9 cellular contexts compared by ENCODE assay signal in genomic region chr11:6646040-6646439, GRCh38. TPM values are rescaled to one million over a fixed set of nuclear protein-coding genes. Genes with fewer than 3 reads are reported as not detected.
DNase-seq lines count a peak whose midpoint lies in the region; ATAC-seq, FAIRE-seq and TF ChIP-seq lines count a peak whose summit lies in the region.
"Had no signal": no experiment of that assay in that cellular context is flagged by ENCODE, and none has a peak within 500 bp of the region (broad histone marks: within the 10 kb centered on the region; RNA-seq: fewer than 3 reads in every experiment).

No MANE protein-coding gene starts in this region.

- H3K9ac ChIP-seq in H1 (replicated peaks in 1 of 4; ENCODE audit: extremely low read depth in 1 of 4, low read depth in 3 of 4, low read length in 3 of 4): no peak overlapping the region

- H4K8ac ChIP-seq in H1 (ENCODE audit: extremely low read depth, insufficient read depth, low read length): no peak overlapping the region; the same call in 1 of the 2 replicates

- H4K20me1 ChIP-seq in H1 (replicated peaks in 1 of 2; ENCODE audit: control insufficient read depth in 1 of 2, insufficient read depth in 2 of 2, low read length in 2 of 2): no peaks in the 10 kb centered on the region

- ATAC-seq in HG03378 (IDR thresholded peaks at IDR 0.05; ENCODE audit: unreplicated experiment) (peak; percentile 47), natural killer cell (peak; percentile 45 to 76 (median 71)), GM18868 (IDR thresholded peaks at IDR 0.05; ENCODE audit: unreplicated experiment) (no peak)

- H3K27me3 ChIP-seq in H1 (replicated peaks in 1 of 4; ENCODE audit: control insufficient read depth in 3 of 4, extremely low read depth in 1 of 4, insufficient read depth in 3 of 4, low read length in 3 of 4): no peaks in the 10 kb centered on the region; a peak in 1 of 7 replicates

- H3K79me2 ChIP-seq in H1 (ENCODE audit: control insufficient read depth in 1 of 2, insufficient read depth in 2 of 2, low read length in 2 of 2): no peaks in the 10 kb centered on the region

- no peak overlapping the region for H3K4me3 Mint-ChIP-seq in natural killer cell

- no peaks in the 10 kb centered on the region for H3K27me3 Mint-ChIP-seq in natural killer cell (ENCODE audit: low read depth in 2 of 2)

- peak overlapping the region; percentile 60; the same call in 1 of the 2 replicates for H3K18ac ChIP-seq in H1 (ENCODE audit: extremely low read depth, low read length)

- no peaks in the 10 kb centered on the region for H3K4me1 Mint-ChIP-seq in natural killer cell

- H3K79me1 ChIP-seq in H1 (ENCODE audit: low read depth, low read length): no peaks in the 10 kb centered on the region

- TF ChIP-seq CTCF in AG10803 (conservative IDR thresholded peaks at IDR 0.05; ENCODE audit: low read length) (no peak), H1 (IDR thresholded peaks at IDR 0.05; ENCODE audit: control extremely low read depth in 1 of 3, insufficient read depth in 1 of 3, low read depth in 1 of 3, low read length in 3 of 3) (no peak), natural killer cell (IDR thresholded peaks at IDR 0.05) (no peak)

- no peaks in the 10 kb centered on the region for H3K23me2 ChIP-seq in H1 (ENCODE audit: low read depth, low read length)

- no peak for TF ChIP-seq POLR2A in H1 (IDR thresholded peaks at IDR 0.05; ENCODE audit: control extremely low read depth in 1 of 2, low read depth in 2 of 2, low read length in 2 of 2)

- no peak for FAIRE-seq in H1 (lab: Jason Lieb, UNC)

- H3K4ac ChIP-seq in H1 (replicated peaks; ENCODE audit: insufficient read length, low read depth, low read length): no peak overlapping the region

- intact Hi-C loops in natural killer cell (cut with micrococcal nuclease): no loop called here

- peak overlapping the region; percentile 44 for H4K91ac ChIP-seq in H1 (replicated peaks; ENCODE audit: insufficient read length, low read length)

- no peaks in the 10 kb centered on the region for H3K36me3 Mint-ChIP-seq in natural killer cell

- no peaks in the 10 kb centered on the region for H3K9me3 ChIP-seq in H1 (ENCODE audit: insufficient read depth in 2 of 2, low read depth in 1 of 2, low read length in 1 of 2)

- POLR2A ChIA-PET in H1 (lab: Charles Lee; ENCODE audit: partially characterized antibody): interaction anchor here (0.7 to 1.5 kb wide), 5 partner anchors 10 to 42 kb away, joined by 3 to 6 read pairs (median 4); partner anchors contain the start of gene DCHS1

- peak overlapping the region; percentile 13; the same call in 1 of the 2 replicates for H2BK12ac ChIP-seq in H1 (ENCODE audit: low read depth, low read length)

- no peak overlapping the region; the same call in 1 of the 2 replicates for H2AK5ac ChIP-seq in H1 (ENCODE audit: low read depth, low read length)

- peak overlapping the region; percentile 88; the same call in 1 of the 2 replicates for H2BK15ac ChIP-seq in H1 (ENCODE audit: low read length)

- peak overlapping the region; percentile 48 for H3K4me3 ChIP-seq in AG10803 (ENCODE audit: low read length)
- no peak overlapping the region for H3K4me3 ChIP-seq in H1 (ENCODE audit: extremely low read depth in 1 of 4, insufficient read depth in 2 of 4, low read depth in 3 of 4, low read length in 4 of 4)

- TF ChIP-seq RAD21 in H1 (IDR thresholded peaks at IDR 0.05 in 1 of 2, conservative IDR thresholded peaks at IDR 0.05 in 1 of 2; ENCODE audit: low read depth in 2 of 2, low read length in 2 of 2): no peak

- H4K5ac ChIP-seq in H1 (ENCODE audit: insufficient read length, low read depth, low read length): no peak overlapping the region

- CTCF ChIA-PET in H1 (lab: Charles Lee; ENCODE audit: partially characterized antibody): interaction anchor here (0.7 kb wide), 1 partner anchor 22 kb away, joined by 3 read pairs; no protein-coding TSS in a partner anchor

- H2BK5ac ChIP-seq in H1 (ENCODE audit: low read depth, low read length): peak overlapping the region; percentile 66; the same call in 1 of the 2 replicates

- no peak overlapping the region for H2BK120ac ChIP-seq in H1 (replicated peaks; ENCODE audit: low read depth, low read length)

- in situ Hi-C loops in G401 (cut with HindIII; ENCODE audit: low sequenced_read_pairs): no loop called here

- H3K27ac ChIP-seq in H1 (ENCODE audit: low read depth, low read length): no peak overlapping the region

- H2BK20ac ChIP-seq in H1 (ENCODE audit: low read length): no peak overlapping the region

- H3K27ac Mint-ChIP-seq in natural killer cell: no peak overlapping the region

- no peak for TF ChIP-seq EP300 in H1 (IDR thresholded peaks at IDR 0.05; ENCODE audit: borderline replicate concordance in 1 of 2, low read depth in 2 of 2, low read length in 2 of 2)

- H2AFZ ChIP-seq in H1 (ENCODE audit: low read length): no peak overlapping the region

- no peak overlapping the region for H3K14ac ChIP-seq in H1 (ENCODE audit: insufficient read length)

- no peaks in the 10 kb centered on the region for H3K9me3 Mint-ChIP-seq in natural killer cell

- H3K4me2 ChIP-seq in H1 (ENCODE audit: insufficient read depth in 1 of 2, low read depth in 2 of 2, low read length in 2 of 2): no peak overlapping the region

- whole genome bisulfite sequencing in H1 (ENCODE audit: extremely low coverage in 1 of 2, insufficient coverage in 1 of 2, insufficient read length in 1 of 2, insufficient replicate concordance in 2 of 2, low coverage in 1 of 2, low lambda C conversion rate in 2 of 2, missing lambda C conversion rate in 1 of 2), 2 experiments: 92% methylated on average over 11 of the region's 11 CpGs; no CpG with 5 or more reads in 1 of the 2 experiments

- no peak overlapping the region for H3K56ac ChIP-seq in H1 (replicated peaks; ENCODE audit: insufficient read length, low read depth, low read length)

- no peak overlapping the region for H3K23ac ChIP-seq in H1 (ENCODE audit: insufficient read length)

- H3K4me1 ChIP-seq in H1 (replicated peaks in 1 of 4; ENCODE audit: control insufficient read depth in 3 of 4, insufficient read depth in 4 of 4, low read length in 3 of 4): peaks cover 3 to 10% (median 5%) of the 10 kb centered on the region in 4 experiments; a peak in 6 of 7 replicates

- no peaks in the 10 kb centered on the region for H3K36me3 ChIP-seq in H1 (ENCODE audit: control insufficient read depth in 2 of 4, insufficient read depth in 4 of 4, low read length in 3 of 4)

- DNase-seq in AG10803 (ENCODE audit: low read depth): peak; percentile 86
- DNase-seq in H1 (ENCODE audit: low read depth in 1 of 2, low spot score in 2 of 2): no peak
- DNase-seq in natural killer cell: no peak
- no peak for DNase-seq in NCI-H1092 (lab: John Stamatoyannopoulos, UW)
- DNase-seq in G401 (ENCODE audit: low spot score): no peak
- no peak for DNase-seq in NCI-H2029 (lab: John Stamatoyannopoulos, UW)
- DNase-seq: NCI-H526 had no signal

RNA-seq across cellular contexts. Expression of gene DCHS1, which starts 9.6 kb away (rescaled TPM):
- 10.5 and 11.3 TPM in 2 replicates for total RNA-seq in H1 (2021; fragmentation: NEBNext Ultra II Directional; extraction: Animal tissue kit (Norgen Biotek cat#: 25700))
- polyA plus RNA-seq in H1 (2011; rRNA removed): 8.2 and 8.9 TPM in 2 replicates
- 3.2 TPM for polyA plus RNA-seq in H1 (2011; cell fraction: cytosol; rRNA removed)
- polyA plus RNA-seq in H1 (2011; cell fraction: nucleus; rRNA removed): 15.6 TPM
- 3.9 to 8.0 TPM (median 7.0 TPM) in 4 replicates for polyA plus RNA-seq in H1 (2012, experiment 1 of 2)
- 5.8 TPM for polyA plus RNA-seq in H1 (2012, experiment 2 of 2)
- 7.3 TPM for polyA plus RNA-seq in H1 (2013, experiment 1 of 2)
- 5.6 TPM for polyA plus RNA-seq in H1 (2013, experiment 2 of 2)
- 16.6 and 19.1 TPM in 2 replicates for polyA minus RNA-seq in H1 (2011; rRNA and poly(A)+ RNA removed)
- polyA minus RNA-seq in H1 (2011; cell fraction: cytosol; rRNA and poly(A)+ RNA removed): 9.2 TPM
- 13.0 TPM for polyA minus RNA-seq in H1 (2011; cell fraction: nucleus; rRNA and poly(A)+ RNA removed)
- 1 to 10 TPM in 1 of 3 donors, under 1 TPM in 2; 0.49 to 1.0 (median 0.83) TPM for total RNA-seq in natural killer cell
- 0.17 and 0.25 TPM in 2 replicates for total RNA-seq in G401 (2014; rRNA removed; shearing (Covaris generic))

RNA-seq across cellular contexts. Expression of gene TPP1, which starts 26.8 kb away (rescaled TPM):
- 34.9 and 36.1 TPM in 2 replicates for total RNA-seq in H1 (2021; fragmentation: NEBNext Ultra II Directional; extraction: Animal tissue kit (Norgen Biotek cat#: 25700))
- polyA plus RNA-seq in H1 (2011; rRNA removed): 58.4 and 77.5 TPM in 2 replicates
- 38.3 TPM for polyA plus RNA-seq in H1 (2011; cell fraction: cytosol; rRNA removed)
- 70.7 TPM for polyA plus RNA-seq in H1 (2011; cell fraction: nucleus; rRNA removed)
- 36.5 to 45.0 TPM (median 42.0 TPM) in 4 replicates for polyA plus RNA-seq in H1 (2012, experiment 1 of 2)
- 33.6 TPM for polyA plus RNA-seq in H1 (2012, experiment 2 of 2)
- 95.4 TPM for polyA plus RNA-seq in H1 (2013, experiment 1 of 2)
- 91.6 TPM for polyA plus RNA-seq in H1 (2013, experiment 2 of 2)
- 51.8 and 55.5 TPM in 2 replicates for polyA minus RNA-seq in H1 (2011; rRNA and poly(A)+ RNA removed)
- polyA minus RNA-seq in H1 (2011; cell fraction: cytosol; rRNA and poly(A)+ RNA removed): 59.5 TPM
- 39.6 TPM for polyA minus RNA-seq in H1 (2011; cell fraction: nucleus; rRNA and poly(A)+ RNA removed)
- 100 to 1,000 TPM; 123 to 135 (median 131) TPM for total RNA-seq in natural killer cell
- total RNA-seq in G401 (2014; rRNA removed; shearing (Covaris generic)): 9.8 and 26.9 TPM in 2 replicates

RNA-seq across cellular contexts. Expression of gene TAF10, which starts 34.0 kb away (rescaled TPM):
- 128 and 153 TPM in 2 replicates for total RNA-seq in H1 (2021; fragmentation: NEBNext Ultra II Directional; extraction: Animal tissue kit (Norgen Biotek cat#: 25700))
- polyA plus RNA-seq in H1 (2011; rRNA removed): 213 and 242 TPM in 2 replicates
- polyA plus RNA-seq in H1 (2011; cell fraction: cytosol; rRNA removed): 166 TPM
- 334 TPM for polyA plus RNA-seq in H1 (2011; cell fraction: nucleus; rRNA removed)
- polyA plus RNA-seq in H1 (2012, experiment 1 of 2): 232 to 283 TPM (median 269 TPM) in 4 replicates
- polyA plus RNA-seq in H1 (2012, experiment 2 of 2): 61.1 TPM
- 237 TPM for polyA plus RNA-seq in H1 (2013, experiment 1 of 2)
- polyA plus RNA-seq in H1 (2013, experiment 2 of 2): 233 TPM
- polyA minus RNA-seq in H1 (2011; rRNA and poly(A)+ RNA removed): 83.0 and 89.5 TPM in 2 replicates
- 58.3 TPM for polyA minus RNA-seq in H1 (2011; cell fraction: cytosol; rRNA and poly(A)+ RNA removed)
- 50.7 TPM for polyA minus RNA-seq in H1 (2011; cell fraction: nucleus; rRNA and poly(A)+ RNA removed)
- total RNA-seq in natural killer cell: 100 to 1,000 TPM; 154 to 191 (median 158) TPM
- total RNA-seq in G401 (2014; rRNA removed; shearing (Covaris generic)): 62.1 and 64.5 TPM in 2 replicates

RNA-seq across cellular contexts. Expression of gene MRPL17, which starts 37.1 kb away (rescaled TPM):
- 70.5 and 71.7 TPM in 2 replicates for total RNA-seq in H1 (2021; fragmentation: NEBNext Ultra II Directional; extraction: Animal tissue kit (Norgen Biotek cat#: 25700))
- 44.5 and 55.7 TPM in 2 replicates for polyA plus RNA-seq in H1 (2011; rRNA removed)
- 59.3 TPM for polyA plus RNA-seq in H1 (2011; cell fraction: cytosol; rRNA removed)
- polyA plus RNA-seq in H1 (2011; cell fraction: nucleus; rRNA removed): 57.0 TPM
- polyA plus RNA-seq in H1 (2012, experiment 1 of 2): 57.2 to 113 TPM (median 73.5 TPM) in 4 replicates
- 50.5 TPM for polyA plus RNA-seq in H1 (2012, experiment 2 of 2)
- polyA plus RNA-seq in H1 (2013, experiment 1 of 2): 67.5 TPM
- polyA plus RNA-seq in H1 (2013, experiment 2 of 2): 66.5 TPM
- polyA minus RNA-seq in H1 (2011; rRNA and poly(A)+ RNA removed): 40.6 and 42.7 TPM in 2 replicates
- 56.7 TPM for polyA minus RNA-seq in H1 (2011; cell fraction: cytosol; rRNA and poly(A)+ RNA removed)
- 53.3 TPM for polyA minus RNA-seq in H1 (2011; cell fraction: nucleus; rRNA and poly(A)+ RNA removed)
- total RNA-seq in natural killer cell: 10 to 100 TPM in 2 of 3 donors, 1 to 10 TPM in 1; 9.0 to 11.8 (median 11.4) TPM
- total RNA-seq in G401 (2014; rRNA removed; shearing (Covaris generic)): 35.2 and 49.7 TPM in 2 replicates

RNA-seq across cellular contexts. Expression of gene ILK, which starts 42.5 kb away (rescaled TPM):
- total RNA-seq in H1 (2021; fragmentation: NEBNext Ultra II Directional; extraction: Animal tissue kit (Norgen Biotek cat#: 25700)): 91.4 and 103 TPM in 2 replicates
- polyA plus RNA-seq in H1 (2011; rRNA removed): 117 and 132 TPM in 2 replicates
- 123 TPM for polyA plus RNA-seq in H1 (2011; cell fraction: cytosol; rRNA removed)
- 135 TPM for polyA plus RNA-seq in H1 (2011; cell fraction: nucleus; rRNA removed)
- polyA plus RNA-seq in H1 (2012, experiment 1 of 2): 95.0 to 112 TPM (median 104 TPM) in 4 replicates
- polyA plus RNA-seq in H1 (2012, experiment 2 of 2): 121 TPM
- 98.3 TPM for polyA plus RNA-seq in H1 (2013, experiment 1 of 2)
- 97.4 TPM for polyA plus RNA-seq in H1 (2013, experiment 2 of 2)
- 132 and 144 TPM in 2 replicates for polyA minus RNA-seq in H1 (2011; rRNA and poly(A)+ RNA removed)
- polyA minus RNA-seq in H1 (2011; cell fraction: cytosol; rRNA and poly(A)+ RNA removed): 74.0 TPM
- 78.7 TPM for polyA minus RNA-seq in H1 (2011; cell fraction: nucleus; rRNA and poly(A)+ RNA removed)
- 100 to 1,000 TPM; 109 to 145 (median 142) TPM for total RNA-seq in natural killer cell
- 112 and 149 TPM in 2 replicates for total RNA-seq in G401 (2014; rRNA removed; shearing (Covaris generic))
